8 cellular contexts compared by ENCODE assay signal in the genomic region with DNA sequence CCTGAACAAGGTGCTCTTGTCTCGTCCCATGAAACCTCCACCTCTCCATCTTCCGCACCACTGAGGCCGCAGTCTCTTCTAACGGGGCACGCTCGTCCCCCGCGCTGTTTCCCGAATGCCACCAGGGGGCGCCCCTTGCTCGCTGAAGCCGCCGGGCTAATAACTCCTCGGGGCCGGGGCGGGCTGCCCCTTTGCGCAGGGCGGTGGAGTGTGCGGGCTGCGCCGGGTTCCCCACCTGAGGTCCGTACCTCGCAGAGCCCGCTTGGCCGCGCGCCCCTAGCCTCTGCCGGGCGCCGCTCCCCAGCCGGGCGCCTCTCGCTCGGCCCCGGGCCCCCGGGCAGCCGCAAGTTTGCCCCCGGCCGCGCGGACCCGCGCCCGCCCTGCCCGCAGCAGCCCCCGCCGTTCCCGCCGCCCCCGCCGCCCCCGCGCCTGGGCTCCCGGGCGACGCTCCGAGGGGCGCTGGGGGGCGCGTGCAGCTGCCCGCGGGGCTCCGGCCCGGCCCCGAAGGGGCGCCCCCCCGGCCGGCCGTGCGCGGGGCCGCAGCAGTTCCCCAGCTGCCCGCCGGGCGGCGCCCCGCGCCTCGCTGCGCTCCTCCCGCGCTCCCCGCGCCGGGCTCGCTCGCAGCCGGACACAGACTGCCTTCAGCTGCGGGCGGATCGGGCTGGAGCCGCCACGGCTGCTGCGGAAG. TPM values are rescaled to one million over a fixed set of nuclear protein-coding genes. Genes with fewer than 3 reads are reported as not detected.
A peak's percentile ranks its signal among the peaks of the same experiment; 100 is the strongest.
DNase-seq lines count a peak whose midpoint lies in the region; ATAC-seq and TF ChIP-seq lines count a peak whose summit lies in the region.

GRIK4 (plus strand) TSS at position 633 of the 688 bp plus-strand sequence. CDS start 148,571 bp downstream, outside the sequence.

- DNase-seq in AG10803 (ENCODE audit: low read depth) (peak; percentile 54), NCI-H510A treated with DMSO at 0.1 percent for 48 hours (lab: John Stamatoyannopoulos, UW) (peak; percentile 61), dedifferentiated amniotic fluid mesenchymal stem cell (ENCODE audit: extremely low spot score) (peak; percentile 60), right lobe of liver (peak; percentile 85 to 87 (median 87))
- DNase-seq in activated CD4-positive, alpha-beta T cell treated with anti-CD3 and anti-CD28 coated beads, Interleukin-2, amount 10 ng/mL, durations not matched to agents 7 days and 5 days: peak; percentile 73
- peak; percentile 67 to 79 for DNase-seq in stimulated activated CD4-positive, alpha-beta T cell treated with anti-CD3 and anti-CD28 coated beads, Interleukin-4, amount 100 ng/mL, for 48 hours (ENCODE audit: low read depth in 2 of 2)

- H3K27me3 ChIP-seq in right lobe of liver: no peaks in the 10 kb centered on the region

- no peaks in the 10 kb centered on the region for H3K9me3 Mint-ChIP-seq in activated CD4-positive, alpha-beta T cell treated with anti-CD3 and anti-CD28 coated beads, Interleukin-2, amount 10 ng/mL, durations not matched to agents 7 days and 5 days

- H3K4me3 Mint-ChIP-seq in activated CD4-positive, alpha-beta T cell treated with anti-CD3 and anti-CD28 coated beads, Interleukin-2, amount 10 ng/mL, durations not matched to agents 7 days and 5 days: no peak within 1 kb of the TSS

- H3K27me3 Mint-ChIP-seq in activated CD4-positive, alpha-beta T cell treated with anti-CD3 and anti-CD28 coated beads, Interleukin-2, amount 10 ng/mL, durations not matched to agents 7 days and 5 days: peaks cover 47% of the 10 kb centered on the region

- POLR2A ChIA-PET in activated CD4-positive, alpha-beta T cell treated with anti-CD3 and anti-CD28 coated beads, Interleukin-2, amount 10 ng/mL, durations not matched to agents 7 days and 5 days (lab: Charles Lee): no interaction called here

- no CpG with 5 or more reads among the region's 94 CpGs for WGBS in right lobe of liver (ENCODE audit: insufficient coverage, low coverage, low lambda C conversion rate, missing lambda C conversion rate)

- no peak for TF ChIP-seq POLR2A in right lobe of liver (IDR thresholded peaks at IDR 0.05)

- H3K4me3 ChIP-seq in AG10803 (ENCODE audit: low read length) (peak within 1 kb of the TSS; percentile 24; the same call in 1 of the 2 replicates), right lobe of liver (peak within 1 kb of the TSS in 1 of 3 donors; percentile 54)

- H3K36me3 Mint-ChIP-seq in activated CD4-positive, alpha-beta T cell treated with anti-CD3 and anti-CD28 coated beads, Interleukin-2, amount 10 ng/mL, durations not matched to agents 7 days and 5 days (ENCODE audit: low read depth): no peaks in the 10 kb centered on the region

- no peak within 1 kb of the TSS for H3K27ac ChIP-seq in right lobe of liver

- H3K9me3 ChIP-seq in right lobe of liver: no peaks in the 10 kb centered on the region

- intact Hi-C loops in right lobe of liver (cut with DNase I): loop anchor here in 1 of 2 donors (5.0 to 10.0 kb wide), 2 partner anchors 171 to 444 kb away; no protein-coding TSS in a partner anchor

- no peaks in the 10 kb centered on the region for H3K36me3 ChIP-seq in right lobe of liver

- no peaks in the 10 kb centered on the region for H3K4me1 ChIP-seq in right lobe of liver

- CTCF ChIA-PET in activated CD4-positive, alpha-beta T cell treated with anti-CD3 and anti-CD28 coated beads, Interleukin-2, amount 10 ng/mL, durations not matched to agents 7 days and 5 days (lab: Charles Lee): interaction anchor here (0.5 to 2.4 kb wide), 3 partner anchors 30 to 174 kb away, joined by 3 to 11 read pairs (median 4); no protein-coding TSS in a partner anchor

- H3K4me1 Mint-ChIP-seq in activated CD4-positive, alpha-beta T cell treated with anti-CD3 and anti-CD28 coated beads, Interleukin-2, amount 10 ng/mL, durations not matched to agents 7 days and 5 days: peaks cover 1% of the 10 kb centered on the region

- no peak within 1 kb of the TSS for H3K27ac Mint-ChIP-seq in activated CD4-positive, alpha-beta T cell treated with anti-CD3 and anti-CD28 coated beads, Interleukin-2, amount 10 ng/mL, durations not matched to agents 7 days and 5 days

- ATAC-seq in GM19023 (IDR thresholded peaks at IDR 0.05; ENCODE audit: unreplicated experiment) (peak; percentile 96), HG03196 (IDR thresholded peaks at IDR 0.05; ENCODE audit: unreplicated experiment) (peak; percentile 81), right lobe of liver (peak; percentile 90 to 96 (median 93))

- TF ChIP-seq CTCF in AG10803 (conservative IDR thresholded peaks at IDR 0.05; ENCODE audit: low read length): peak; percentile 79
- peak; percentile 91 to 93 (median 92) for TF ChIP-seq CTCF in right lobe of liver (IDR thresholded peaks at IDR 0.05)

RNA-seq across cellular contexts. Expression of gene GRIK4, which starts in this region (rescaled TPM):
- total RNA-seq in activated CD4-positive, alpha-beta T cell treated with anti-CD3 and anti-CD28 coated beads, Interleukin-2, amount 10 ng/mL, durations not matched to agents 7 days and 5 days: not detected
- under 1 TPM in 2 of 6 experiments, not detected in 4; 0.07 to 0.11 TPM for total RNA-seq in right lobe of liver

Comparison
In these comparisons a context has a peak if more than half of its experiments do, and no peak if none do; other contexts are left out.
1. Peak in DNase-seq in activated CD4-positive, alpha-beta T cell treated with anti-CD3 and anti-CD28 coated beads, Interleukin-2, amount 10 ng/mL, durations not matched to agents 7 days and 5 days; RNA of the gene not detected or under 1 TPM.
2. Peak in DNase-seq and ATAC-seq in right lobe of liver; RNA of the gene not detected or under 1 TPM.